ENCODE assay signal across 1 cellular context in genomic region chr5:143987751-143988560, GRCh38.
TF ChIP-seq lines count a peak whose summit lies in the region.

No MANE protein-coding gene starts in this region.

TF ChIP-seq in IMR-90, 13 proteins besides CTCF, POLR2A, EP300 and RAD21 (continued from another document):
- TF ChIP-seq, protein P1, sequence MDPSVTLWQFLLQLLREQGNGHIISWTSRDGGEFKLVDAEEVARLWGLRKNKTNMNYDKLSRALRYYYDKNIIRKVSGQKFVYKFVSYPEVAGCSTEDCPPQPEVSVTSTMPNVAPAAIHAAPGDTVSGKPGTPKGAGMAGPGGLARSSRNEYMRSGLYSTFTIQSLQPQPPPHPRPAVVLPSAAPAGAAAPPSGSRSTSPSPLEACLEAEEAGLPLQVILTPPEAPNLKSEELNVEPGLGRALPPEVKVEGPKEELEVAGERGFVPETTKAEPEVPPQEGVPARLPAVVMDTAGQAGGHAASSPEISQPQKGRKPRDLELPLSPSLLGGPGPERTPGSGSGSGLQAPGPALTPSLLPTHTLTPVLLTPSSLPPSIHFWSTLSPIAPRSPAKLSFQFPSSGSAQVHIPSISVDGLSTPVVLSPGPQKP (IDR thresholded peaks at IDR 0.05; ENCODE audit: borderline replicate concordance, low read depth, low read length): no peak
- no peak for TF ChIP-seq FOS (IDR thresholded peaks at IDR 0.05; ENCODE audit: low read depth, low read length)
- no peak for TF ChIP-seq RCOR1 (IDR thresholded peaks at IDR 0.05; ENCODE audit: insufficient replicate concordance, low read length)
- no peak for TF ChIP-seq SMC3 (IDR thresholded peaks at IDR 0.05; ENCODE audit: low read depth, low read length)
- no peak for TF ChIP-seq MAFK (IDR thresholded peaks at IDR 0.05; ENCODE audit: low read depth, low read length)
- no peak for TF ChIP-seq NFE2L2 (IDR thresholded peaks at IDR 0.05; ENCODE audit: low read depth, low read length)
